ENCODE assay signal across 9 cellular contexts in genomic region chr2:63699549-63699839, GRCh38.
DNase-seq lines count a peak whose midpoint lies in the region; ATAC-seq and TF ChIP-seq lines count a peak whose summit lies in the region.
"Had no signal": no experiment of that assay in that cellular context is flagged by ENCODE, and none has a peak within 500 bp of the region (broad histone marks: within the 10 kb centered on the region; RNA-seq: fewer than 3 reads in every experiment).

No MANE protein-coding gene starts in this region.

- H3K27ac ChIP-seq in brain microvascular endothelial cell (peak overlapping the region; percentile 35), right lobe of liver (peak overlapping the region; percentile 31 to 91 (median 74)), transverse colon (peak overlapping the region; percentile 5 to 66 (median 34))

- no peak for ATAC-seq in right lobe of liver

- in situ Hi-C loops in brain microvascular endothelial cell (cut with HindIII; ENCODE audit: low pct_ligation_motif_present, low sequenced_read_pairs) = no loop called here
- in situ Hi-C loops in transverse colon (cut with MboI; ENCODE audit: low pct_ligation_motif_present in 1 of 4, low pct_unique_long_range_greater_than_20kb in 1 of 4, low sequenced_read_pairs in 3 of 4) = loop anchor here (10.0 to 25.0 kb wide), 4 partner anchors 155 to 185 kb away; no protein-coding TSS in a partner anchor

- 79% methylated on average over 3 of the region's 3 CpGs for WGBS in right lobe of liver (ENCODE audit: insufficient coverage, low coverage, low lambda C conversion rate, missing lambda C conversion rate)
- 70 to 72% methylated on average over 3 of the region's 3 CpGs for WGBS in transverse colon (ENCODE audit: low coverage in 1 of 2), 2 donors

- TF ChIP-seq EP300 in transverse colon (IDR thresholded peaks at IDR 0.05; ENCODE audit: low read depth) = no peak

- TF ChIP-seq POLR2A in right lobe of liver (IDR thresholded peaks at IDR 0.05) (no peak), transverse colon (IDR thresholded peaks at IDR 0.05) (no peak)

- no peak overlapping the region for H3K4me3 ChIP-seq in brain microvascular endothelial cell (ENCODE audit: low read depth, low read length)
- H3K4me3 ChIP-seq in right lobe of liver = no peak overlapping the region
- no peak overlapping the region for H3K4me3 ChIP-seq in transverse colon

- TF ChIP-seq CTCF in brain microvascular endothelial cell (IDR thresholded peaks at IDR 0.05; ENCODE audit: low read depth, low read length, missing control alignments) (no peak), right lobe of liver (IDR thresholded peaks at IDR 0.05) (no peak), transverse colon (IDR thresholded peaks at IDR 0.05) (no peak)

- H3K4me1 ChIP-seq in right lobe of liver (peaks cover 0 to 49% (median 16%) of the 10 kb centered on the region in 4 donors), transverse colon (peaks cover 0 to 15% (median 2%) of the 10 kb centered on the region in 4 donors)

- no peaks in the 10 kb centered on the region for H3K27me3 ChIP-seq in brain microvascular endothelial cell (replicated peaks)
- H3K27me3 ChIP-seq in right lobe of liver = no peaks in the 10 kb centered on the region
- no peaks in the 10 kb centered on the region for H3K27me3 ChIP-seq in transverse colon

- H3K9me3 ChIP-seq in right lobe of liver (no peaks in the 10 kb centered on the region), transverse colon (no peaks in the 10 kb centered on the region)

- H3K36me3 ChIP-seq in brain microvascular endothelial cell (replicated peaks) (no peaks in the 10 kb centered on the region), right lobe of liver (no peaks in the 10 kb centered on the region), transverse colon (no peaks in the 10 kb centered on the region)

- intact Hi-C loops in right lobe of liver (cut with DNase I) (loop anchor here in 1 of 2 donors (10.0 kb wide), 1 partner anchor 185 kb away; no protein-coding TSS in a partner anchor), transverse colon (cut with DNase I; ENCODE audit: low total_unique reads) (no loop called here)

- peak; percentile 39 for DNase-seq in LHCN-M2 (ENCODE audit: low read depth)
- peak; percentile 21 for DNase-seq in brain microvascular endothelial cell
- DNase-seq in right lobe of liver = no peak
- DNase-seq in transverse colon = no peak
- DNase-seq in HUDEP-2 (lab: John Stamatoyannopoulos, UW; ENCODE audit: unreplicated experiment in 76 of 76) = no peak
- no peak for DNase-seq in NCI-H1092 (lab: John Stamatoyannopoulos, UW)
- no peak for DNase-seq in activated CD4-positive, CD25-positive, alpha-beta regulatory T cell (lab: John Stamatoyannopoulos, UW)
- DNase-seq: activated gamma-delta T cell, cerebellar nuclear complex had no signal

Comparison
In these comparisons a context has a peak if more than half of its experiments do, and no peak if none do; other contexts are left out.
1. DNase-seq: peak in LHCN-M2 (single experiment) and brain microvascular endothelial cell (single experiment); none in right lobe of liver (0 of 3), transverse colon (single experiment), HUDEP-2 (0 of 76), NCI-H1092 (single experiment) and activated CD4-positive, CD25-positive, alpha-beta regulatory T cell (0 of 4).
2. Peak in every context shown above with its lines, with median percentiles within 50 percentile points of each other: H3K27ac ChIP-seq.